17 cellular contexts compared by ENCODE assay signal in the genomic region with DNA sequence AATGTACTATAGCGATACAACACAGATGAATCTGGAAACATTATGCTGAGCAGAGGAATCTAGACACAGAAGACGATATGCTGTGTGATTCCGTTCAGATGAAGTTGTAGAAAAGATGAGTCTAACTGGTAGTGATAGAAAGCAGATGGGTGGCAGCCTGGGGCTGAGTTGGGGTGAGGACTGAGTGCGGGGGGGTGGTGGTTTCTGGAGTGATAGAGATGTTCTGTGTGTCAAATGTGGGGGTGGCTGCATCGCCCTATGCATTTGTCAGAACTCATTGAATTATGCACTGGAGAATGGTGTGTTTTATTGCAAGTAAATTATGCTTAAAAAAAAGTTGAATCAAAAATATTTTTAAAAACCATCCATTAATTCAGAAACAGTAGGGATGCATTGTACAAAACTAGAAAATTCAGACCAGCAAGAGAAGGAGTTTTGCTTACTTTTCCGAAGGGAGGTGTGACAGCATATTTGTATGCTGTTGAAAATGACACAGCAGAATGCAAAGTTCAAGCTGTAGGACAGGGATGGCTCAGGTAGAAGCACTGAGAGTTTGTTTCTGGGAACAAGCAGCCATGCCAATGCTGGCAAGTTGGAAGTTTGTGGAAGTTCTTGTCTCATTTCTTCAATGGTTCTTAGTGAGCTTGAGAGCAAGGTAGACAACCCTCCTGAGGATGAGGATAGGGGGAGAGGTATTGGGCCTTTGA.
"Had no signal": no experiment of that assay in that cellular context is flagged by ENCODE, and none has a peak within 500 bp of the region (broad histone marks: within the 10 kb centered on the region; RNA-seq: fewer than 3 reads in every experiment).

No MANE protein-coding gene starts in this region.

- H3K36me3 ChIP-seq: colonic mucosa, left ventricle myocardium inferior, lower lobe of right lung, right atrium auricular region, stomach, thoracic aorta, transverse colon had no signal

- H3K4me3 ChIP-seq: colonic mucosa, hepatocyte, left ventricle myocardium inferior, lower lobe of right lung, right atrium auricular region, stomach, thoracic aorta, transverse colon had no signal

- DNase-seq: colonic mucosa; effector CD4-positive, alpha-beta T cell; endodermal cell; kidney; left cardiac atrium; left ventricle myocardium inferior; lower lobe of right lung; naive thymus-derived CD4-positive, alpha-beta T cell; small intestine; stimulated activated CD4-positive, alpha-beta T cell treated with anti-CD3 and anti-CD28 coated beads, Interleukin-12 subunit alpha, Interleukin-12 subunit beta, amount 100 ng/mL, for 4 hours; stimulated activated naive CD4-positive, alpha-beta T cell; stomach; substantia nigra; transverse colon had no signal

- FAIRE-seq: kidney, small intestine had no signal

- ATAC-seq: left cardiac atrium; lower lobe of right lung; naive thymus-derived CD4-positive, alpha-beta T cell had no signal

- H3K9me3 ChIP-seq: colonic mucosa, left ventricle myocardium inferior, lower lobe of right lung, right atrium auricular region, stomach, thoracic aorta, transverse colon had no signal

- H3K4me1 ChIP-seq: colonic mucosa, left ventricle myocardium inferior, lower lobe of right lung, right atrium auricular region had no signal
